Comparison of ENCODE assay signal across 8 cellular contexts in the genomic region with DNA sequence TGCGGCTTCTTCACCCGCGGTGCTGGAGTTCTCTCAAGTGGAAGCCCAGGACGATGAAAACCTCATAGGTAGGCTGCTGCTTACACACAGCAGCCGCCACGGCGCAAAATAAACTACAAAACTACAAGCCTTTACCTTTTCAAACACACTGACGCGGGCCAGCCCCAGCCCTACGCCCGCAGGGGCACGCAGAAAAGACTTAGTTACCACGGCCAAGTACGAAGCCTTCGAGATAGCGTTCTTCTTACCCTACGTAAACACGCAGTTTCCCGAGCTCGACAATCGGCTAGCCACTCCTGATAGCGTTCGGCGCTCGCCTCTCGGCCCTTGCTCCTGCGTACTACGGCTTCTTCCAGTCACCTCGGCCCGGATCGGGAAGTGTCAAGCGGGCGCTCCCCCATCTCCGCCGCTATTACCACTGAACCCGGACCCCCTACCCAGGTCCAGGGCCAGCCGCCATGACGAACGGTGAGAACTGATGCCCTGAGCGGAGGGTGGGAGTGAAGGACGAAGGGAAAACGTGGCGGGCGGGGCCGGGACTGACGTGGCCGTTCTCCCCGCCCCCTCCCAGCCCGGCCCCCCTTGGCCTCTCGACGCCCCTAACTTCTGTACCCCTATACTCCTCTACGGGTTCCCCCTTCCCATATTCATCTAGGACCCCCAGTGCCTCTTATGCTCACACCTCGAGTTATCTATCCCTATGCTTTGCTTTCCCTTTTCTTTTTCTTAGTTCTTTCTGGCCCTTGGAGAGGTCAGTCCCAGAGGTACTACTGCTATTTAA. TPM values are rescaled to one million over a fixed set of nuclear protein-coding genes. Genes with fewer than 3 reads are reported as not detected.
DNase-seq lines count a peak whose midpoint lies in the region; ATAC-seq, FAIRE-seq and TF ChIP-seq lines count a peak whose summit lies in the region.

TSS of gene TMEM167B (plus strand) at position 350 of the 781 bp plus-strand sequence. CDS start at position 459, 109 bp downstream.

- H3K4me3 ChIP-seq in adipocyte (ENCODE audit: low read length) = peak within 1 kb of the TSS; percentile 91

- peak; percentile 97 for ATAC-seq in HG02840 (IDR thresholded peaks at IDR 0.05; ENCODE audit: low FRiP score, unreplicated experiment)

- H3K4me1 Mint-ChIP-seq in type B pancreatic cell (ENCODE audit: unreplicated experiment) = peaks cover 14% of the 10 kb centered on the region

- no peaks in the 10 kb centered on the region for H3K27me3 Mint-ChIP-seq in type B pancreatic cell

- H3K4me1 ChIP-seq in adipocyte (ENCODE audit: control insufficient read depth, insufficient read depth, low read length) = peaks cover 28% of the 10 kb centered on the region

- H3K36me3 ChIP-seq in adipocyte (ENCODE audit: control insufficient read depth, insufficient read depth, low read length, severe bottlenecking) = peaks cover 22% of the 10 kb centered on the region

- H3K27ac Mint-ChIP-seq in type B pancreatic cell = peak within 1 kb of the TSS; percentile 94

- DNase-seq in GM12892 (ENCODE audit: insufficient read length) = peak; percentile 68
- peak; percentile 62 for DNase-seq in NCI-H1436 treated with DMSO at 0.1 percent for 48 hours (lab: John Stamatoyannopoulos, UW)
- DNase-seq in T follicular helper cell (ENCODE audit: low read depth) = peak; percentile 83
- DNase-seq in adipocyte (ENCODE audit: low read depth) = peak; percentile 98
- peak; percentile 97 for DNase-seq in cardiac septum (ENCODE audit: low spot score)
- DNase-seq in pons (ENCODE audit: low spot score) = peak; percentile 95
- DNase-seq in type B pancreatic cell (ENCODE audit: extremely low spot score, unreplicated experiment) = peak; percentile 90

- peaks cover 9% of the 10 kb centered on the region for H3K36me3 Mint-ChIP-seq in type B pancreatic cell

- no peak for TF ChIP-seq CTCF in type B pancreatic cell (conservative IDR thresholded peaks at IDR 0.05)

- H3K4me3 Mint-ChIP-seq in type B pancreatic cell = peak within 1 kb of the TSS; percentile 94

- no peaks in the 10 kb centered on the region for H3K9me3 ChIP-seq in adipocyte (ENCODE audit: control insufficient read depth, low read length)

- peak; percentile 77 for FAIRE-seq in GM12892 (lab: Jason Lieb, UNC)

- H3K9ac ChIP-seq in adipocyte (ENCODE audit: low read length) = peak within 1 kb of the TSS; percentile 91

- intact Hi-C loops in cardiac septum (cut with DNase I) = loop anchor here (1.0 to 10.0 kb wide), 4 partner anchors 10 to 266 kb away; partner anchors contain the start of genes CLCC1 and TAF13

- H3K27me3 ChIP-seq in adipocyte (replicated peaks; ENCODE audit: control insufficient read depth, insufficient read depth, low read length) = no peaks in the 10 kb centered on the region

- peak; percentile 51; the same call in 1 of the 2 replicates for TF ChIP-seq POLR2A in GM12892 (IDR thresholded peaks at IDR 0.05; ENCODE audit: low read depth, low read length)

- no peaks in the 10 kb centered on the region for H3K9me3 Mint-ChIP-seq in type B pancreatic cell

RNA-seq across cellular contexts. Expression of gene TMEM167B, which starts in this region (rescaled TPM):
- polyA plus RNA-seq in GM12892 (2012; ENCODE audit: missing spikeins) = 24.4 TPM
- 37.4 TPM for total RNA-seq in cardiac septum
- total RNA-seq in type B pancreatic cell (ENCODE audit: low replicate concordance) = 29.6 and 38.8 TPM in 2 replicates

Comparison
In these comparisons a context has a peak if more than half of its experiments do, and no peak if none do; other contexts are left out.
1. Peak in every context shown above with its lines: DNase-seq, ATAC-seq and H3K4me3 ChIP-seq.